Comparison of ENCODE assay signal across 17 cellular contexts in the genomic region with DNA sequence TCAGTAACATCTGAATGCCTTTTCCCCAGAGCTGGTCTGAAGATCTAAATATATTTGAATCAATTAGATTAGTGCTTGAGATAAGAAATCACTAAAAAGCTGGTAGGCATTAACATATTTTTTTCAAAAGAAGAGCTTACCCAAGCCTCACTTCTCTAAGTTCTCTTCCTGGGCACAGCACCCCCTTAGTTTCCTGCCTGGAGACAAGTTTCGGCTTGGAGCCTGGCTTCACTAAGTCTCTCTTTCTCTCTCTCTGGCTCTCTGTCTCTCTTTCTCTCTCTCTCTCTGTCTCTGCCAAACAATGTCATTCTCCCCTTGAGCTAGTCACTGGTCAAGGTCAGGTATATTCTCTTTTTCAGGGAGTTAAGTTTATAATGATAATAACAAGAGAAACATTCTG.
DNase-seq lines count a peak whose midpoint lies in the region; ATAC-seq and TF ChIP-seq lines count a peak whose summit lies in the region.
"Had no signal": no experiment of that assay in that cellular context is flagged by ENCODE, and none has a peak within 500 bp of the region (broad histone marks: within the 10 kb centered on the region; RNA-seq: fewer than 3 reads in every experiment).

No MANE protein-coding gene starts in this region.

- TF ChIP-seq POLR2A in transverse colon (IDR thresholded peaks at IDR 0.05) = no peak

- TF ChIP-seq CTCF in Loucy (conservative IDR thresholded peaks at IDR 0.05; ENCODE audit: low read length) (no peak), endodermal cell (conservative IDR thresholded peaks at IDR 0.05) (no peak), transverse colon (IDR thresholded peaks at IDR 0.05) (no peak)

- H3K9me2 ChIP-seq in Loucy (replicated peaks; ENCODE audit: low read depth, low read length) = no peaks in the 10 kb centered on the region

- H3K9ac ChIP-seq in BLaER1 (no peak overlapping the region), Loucy (ENCODE audit: low read depth, low read length, poor library complexity, severe bottlenecking) (no peak overlapping the region), endodermal cell (ENCODE audit: extremely low read depth, low read length, poor library complexity, severe bottlenecking) (no peak overlapping the region)

- H3K27ac ChIP-seq in BLaER1 = no peak overlapping the region
- no peak overlapping the region for H3K27ac ChIP-seq in endodermal cell (ENCODE audit: low read depth, low read length)
- no peak overlapping the region for H3K27ac ChIP-seq in transverse colon
- H3K27ac ChIP-seq: C4-2B had no signal

- H3K4me1 Mint-ChIP-seq in endodermal cell = peaks cover 22% of the 10 kb centered on the region
- no peaks in the 10 kb centered on the region for H3K4me1 Mint-ChIP-seq in activated naive CD8-positive, alpha-beta T cell treated with anti-CD3 and anti-CD28 coated beads for 36 hours

- no peaks in the 10 kb centered on the region for H3K36me3 ChIP-seq in BLaER1
- H3K36me3 ChIP-seq in Loucy (ENCODE audit: insufficient read depth, low read length) = no peaks in the 10 kb centered on the region
- no peaks in the 10 kb centered on the region for H3K36me3 ChIP-seq in endodermal cell (ENCODE audit: control insufficient read depth, insufficient read depth, low read length)
- H3K36me3 ChIP-seq in transverse colon = no peaks in the 10 kb centered on the region
- H3K36me3 ChIP-seq: BE2C had no signal

- intact Hi-C loops in transverse colon (cut with DNase I; ENCODE audit: low total_unique reads) = no loop called here

- H3K4me3 Mint-ChIP-seq in endodermal cell = no peak overlapping the region
- no peak overlapping the region for H3K4me3 Mint-ChIP-seq in activated naive CD8-positive, alpha-beta T cell treated with anti-CD3 and anti-CD28 coated beads for 36 hours
- H3K4me3 Mint-ChIP-seq: CD4-positive, alpha-beta T cell; GM23338; HFFc6 had no signal

- DNase-seq in endodermal cell = no peak
- no peak for DNase-seq in activated naive CD8-positive, alpha-beta T cell treated with anti-CD3 and anti-CD28 coated beads for 36 hours
- no peak for DNase-seq in transverse colon
- DNase-seq: ACHN; BE2C; Caco-2; CD4-positive, alpha-beta T cell; GDM1; HFFc6; IMR-90 had no signal

- no peaks in the 10 kb centered on the region for H3K36me3 Mint-ChIP-seq in endodermal cell (ENCODE audit: low read depth)
- H3K36me3 Mint-ChIP-seq in activated naive CD8-positive, alpha-beta T cell treated with anti-CD3 and anti-CD28 coated beads for 36 hours = no peaks in the 10 kb centered on the region

- no peak overlapping the region for H3K4me3 ChIP-seq in BLaER1
- no peak overlapping the region for H3K4me3 ChIP-seq in Loucy (ENCODE audit: low read length, poor library complexity, severe bottlenecking)
- H3K4me3 ChIP-seq in endodermal cell (ENCODE audit: low read length) = no peak overlapping the region
- H3K4me3 ChIP-seq in transverse colon = no peak overlapping the region
- H3K4me3 ChIP-seq: GM23338, K562 had no signal

- in situ Hi-C loops in transverse colon (cut with MboI; ENCODE audit: low pct_ligation_motif_present in 1 of 4, low pct_unique_long_range_greater_than_20kb in 1 of 4, low sequenced_read_pairs in 3 of 4) = no loop called here

- H3K27ac Mint-ChIP-seq in endodermal cell = peak overlapping the region; percentile 50
- H3K27ac Mint-ChIP-seq in activated naive CD8-positive, alpha-beta T cell treated with anti-CD3 and anti-CD28 coated beads for 36 hours = no peak overlapping the region
- H3K27ac Mint-ChIP-seq: CD4-positive, alpha-beta T cell; GM23338; HFFc6 had no signal

- H2AFZ ChIP-seq in Loucy (ENCODE audit: low read length) = peak overlapping the region; percentile 51; the same call in 1 of the 2 replicates
- H2AFZ ChIP-seq: GM23338 had no signal

- H3K4me2 ChIP-seq in BLaER1 = peak overlapping the region; percentile 22
- H3K4me2 ChIP-seq in Loucy (ENCODE audit: low read depth, low read length, poor library complexity, severe bottlenecking) = no peak overlapping the region
- H3K4me2 ChIP-seq: GM23338 had no signal

- H3F3A ChIP-seq in Loucy (ENCODE audit: low read depth) = no peaks in the 10 kb centered on the region

- no peaks in the 10 kb centered on the region for H3K27me3 Mint-ChIP-seq in endodermal cell (ENCODE audit: insufficient read depth)
- H3K27me3 Mint-ChIP-seq in activated naive CD8-positive, alpha-beta T cell treated with anti-CD3 and anti-CD28 coated beads for 36 hours = no peaks in the 10 kb centered on the region
- H3K27me3 Mint-ChIP-seq: CD4-positive, alpha-beta T cell had no signal

- H4K20me1 ChIP-seq in BLaER1 (no peaks in the 10 kb centered on the region), Loucy (ENCODE audit: insufficient read depth, low read length, poor library complexity, severe bottlenecking) (no peaks in the 10 kb centered on the region)

- 85% methylated on average over 1 of the region's 1 CpG; no CpG with 5 or more reads in 1 of the 2 experiments for WGBS in endodermal cell (ENCODE audit: insufficient coverage in 1 of 2, insufficient read length in 1 of 2), 2 experiments
- WGBS in transverse colon (ENCODE audit: low coverage in 1 of 2), 2 donors = 82 to 92% methylated on average over 1 of the region's 1 CpG

- H3K79me2 ChIP-seq in Loucy (ENCODE audit: insufficient read depth, low read length) = no peaks in the 10 kb centered on the region

- no peak for TF ChIP-seq EP300 in transverse colon (IDR thresholded peaks at IDR 0.05; ENCODE audit: low read depth)

- H3K9me3 Mint-ChIP-seq in endodermal cell = no peaks in the 10 kb centered on the region
- no peaks in the 10 kb centered on the region for H3K9me3 Mint-ChIP-seq in activated naive CD8-positive, alpha-beta T cell treated with anti-CD3 and anti-CD28 coated beads for 36 hours
- H3K9me3 Mint-ChIP-seq: GM23338 had no signal

- no peaks in the 10 kb centered on the region for H3K27me3 ChIP-seq in BLaER1
- H3K27me3 ChIP-seq in Loucy (ENCODE audit: insufficient read depth, low read length, poor library complexity, severe bottlenecking) = no peaks in the 10 kb centered on the region
- no peaks in the 10 kb centered on the region for H3K27me3 ChIP-seq in endodermal cell (ENCODE audit: control insufficient read depth, insufficient read depth, low read length, poor library complexity, severe bottlenecking)
- no peaks in the 10 kb centered on the region for H3K27me3 ChIP-seq in transverse colon
- H3K27me3 ChIP-seq: BE2C had no signal

- H3K9me3 ChIP-seq in BLaER1 (no peaks in the 10 kb centered on the region), Loucy (ENCODE audit: insufficient read depth, low read depth, low read length) (no peaks in the 10 kb centered on the region), endodermal cell (ENCODE audit: control insufficient read depth, low read length) (no peaks in the 10 kb centered on the region), transverse colon (no peaks in the 10 kb centered on the region)
- H3K9me3 ChIP-seq: BE2C, Caco-2 had no signal

- no peak for ATAC-seq in HG03565 (IDR thresholded peaks at IDR 0.05; ENCODE audit: unreplicated experiment)
- ATAC-seq: GM23338, HCT116, K562 had no signal

- H3K4me1 ChIP-seq in BLaER1 (peaks cover 8% of the 10 kb centered on the region; the same call in 1 of the 2 replicates), Loucy (ENCODE audit: insufficient read depth, low read length, poor library complexity, severe bottlenecking) (no peaks in the 10 kb centered on the region), endodermal cell (ENCODE audit: control insufficient read depth, insufficient read depth, low read length) (no peaks in the 10 kb centered on the region), transverse colon (no peaks in the 10 kb centered on the region)
- H3K4me1 ChIP-seq: BE2C, Caco-2 had no signal
